ENCODE assay signal across 1 cellular context in the genomic region with DNA sequence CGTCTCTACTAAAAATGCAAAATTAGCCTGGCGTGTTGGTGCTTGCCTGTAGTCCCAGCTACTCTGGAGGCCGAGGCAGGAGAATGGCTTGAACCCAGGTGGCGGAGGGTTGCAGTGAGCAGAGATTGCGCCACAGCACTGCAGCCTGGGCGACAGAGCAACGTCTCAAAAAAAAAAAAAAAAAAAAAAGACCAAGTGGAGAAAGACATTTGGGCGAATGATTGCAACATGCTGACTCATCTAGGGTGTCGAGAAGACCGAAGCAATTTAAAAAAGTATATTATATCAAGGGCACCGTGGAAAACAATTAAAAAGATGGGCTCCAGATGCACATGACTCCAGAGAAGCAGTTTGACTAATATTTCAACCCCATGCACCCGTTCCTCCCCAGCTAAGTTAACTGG.
TF ChIP-seq lines count a peak whose summit lies in the region.

No MANE protein-coding gene starts in this region.

TF ChIP-seq in K562, 482 proteins besides CTCF, POLR2A, EP300 and RAD21 (continued from another document):
- TF ChIP-seq ARID3B (CRISPR knock-in tag; IDR thresholded peaks at IDR 0.05; ENCODE audit: borderline replicate concordance) (no peak), ZNF384 (IDR thresholded peaks at IDR 0.05; ENCODE audit: low read depth, low read length) (peak; percentile 92), MEIS2 (IDR thresholded peaks at IDR 0.05; ENCODE audit: partially characterized antibody) (peak; percentile 26), L3MBTL2 (IDR thresholded peaks at IDR 0.05) (0 out of 2 replicates have a peak, but pooled peaks have one; percentile 43), HMGXB4 (CRISPR knock-in tag; IDR thresholded peaks at IDR 0.05) (no peak), ZNF316 (IDR thresholded peaks at IDR 0.05) (peak; percentile 95), JUND (IDR thresholded peaks at IDR 0.05; ENCODE audit: borderline replicate concordance, low read depth, low read length) (peak; percentile 47; the same call in 1 of the 2 replicates), JUND (tag; IDR thresholded peaks at IDR 0.05; ENCODE audit: borderline replicate concordance, low read depth, low read length) (no peak), NFE2L1 (tag; IDR thresholded peaks at IDR 0.05; ENCODE audit: borderline replicate concordance, low read depth) (peak; percentile 51; the same call in 1 of the 2 replicates), FOSL1 (tag; conservative IDR thresholded peaks at IDR 0.05) (0 out of 2 replicates have a peak, but pooled peaks have one; percentile 42), STAG1 (CRISPR knock-in tag; IDR thresholded peaks at IDR 0.05; ENCODE audit: borderline replicate concordance) (no peak), DPF2 (IDR thresholded peaks at IDR 0.05) (peak; percentile 59; the same call in 1 of the 2 replicates), NCOA6 (IDR thresholded peaks at IDR 0.05) (no peak), NFE2 (IDR thresholded peaks at IDR 0.05; ENCODE audit: low read depth) (peak; percentile 81), TCF7 (IDR thresholded peaks at IDR 0.05; ENCODE audit: borderline replicate concordance) (no peak), MAFF (IDR thresholded peaks at IDR 0.05; ENCODE audit: low read length) (peak; percentile 58), ATF3 (IDR thresholded peaks at IDR 0.05) (peak; percentile 67), ATF3 (CRISPR knock-in tag; conservative IDR thresholded peaks at IDR 0.05) (no peak), MAFG (tag; conservative IDR thresholded peaks at IDR 0.05) (peak; percentile 91)
TF ChIP-seq in K562: peak in this region for 18.
